Comparison of ENCODE assay signal across 11 cellular contexts in the genomic region with DNA sequence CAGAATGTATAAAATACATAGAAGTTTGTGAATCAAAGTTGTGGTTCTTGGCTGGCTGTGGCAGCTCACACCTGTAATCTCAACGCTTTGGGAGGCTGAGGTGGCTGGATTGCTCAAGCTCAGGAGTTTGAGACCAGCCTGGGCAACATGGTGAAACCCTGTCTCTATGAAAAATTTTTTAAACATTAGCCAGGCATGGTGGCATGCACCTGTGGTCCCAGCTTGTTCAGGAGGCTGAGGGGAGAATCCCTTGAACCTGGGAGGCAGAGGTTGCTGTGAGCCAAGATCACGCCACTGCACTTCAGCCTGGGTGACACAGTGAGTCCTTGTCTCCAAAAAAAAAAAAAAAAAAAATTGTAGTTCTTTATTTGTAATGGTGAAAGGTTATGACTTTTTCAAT.
"Had no signal": no experiment of that assay in that cellular context is flagged by ENCODE, and none has a peak within 500 bp of the region (broad histone marks: within the 10 kb centered on the region; RNA-seq: fewer than 3 reads in every experiment).

No MANE protein-coding gene starts in this region.

- H3K36me3 ChIP-seq: HAP-1 had no signal

- H3K4me3 Mint-ChIP-seq: GM23338, H9, HFFc6 had no signal

- H3K4me2 ChIP-seq: GM23338 had no signal

- FAIRE-seq: H1, H54 had no signal

- H2AFZ ChIP-seq: GM23248, GM23338 had no signal

- DNase-seq: GM23248, GOT3, H7, H9, HCEC 1CT, HFFc6 had no signal

- H3K9me3 Mint-ChIP-seq: GM23338, H9, HFFc6 had no signal

- H3K27ac Mint-ChIP-seq: GM23338, HFFc6 had no signal

- H3K4me1 ChIP-seq: HAP-1 had no signal

- H3K9me3 ChIP-seq: HAP-1 had no signal

- H3K4me1 Mint-ChIP-seq: GM23338, H9 had no signal

- ATAC-seq: GM23338, HCT116 had no signal

- H3K9ac ChIP-seq: GM23248 had no signal

- H3K27ac ChIP-seq: GM23248 had no signal

- H3K4me3 ChIP-seq: GM23248, GM23338, HAP-1 had no signal
